6 cellular contexts compared by ENCODE assay signal in the genomic region with DNA sequence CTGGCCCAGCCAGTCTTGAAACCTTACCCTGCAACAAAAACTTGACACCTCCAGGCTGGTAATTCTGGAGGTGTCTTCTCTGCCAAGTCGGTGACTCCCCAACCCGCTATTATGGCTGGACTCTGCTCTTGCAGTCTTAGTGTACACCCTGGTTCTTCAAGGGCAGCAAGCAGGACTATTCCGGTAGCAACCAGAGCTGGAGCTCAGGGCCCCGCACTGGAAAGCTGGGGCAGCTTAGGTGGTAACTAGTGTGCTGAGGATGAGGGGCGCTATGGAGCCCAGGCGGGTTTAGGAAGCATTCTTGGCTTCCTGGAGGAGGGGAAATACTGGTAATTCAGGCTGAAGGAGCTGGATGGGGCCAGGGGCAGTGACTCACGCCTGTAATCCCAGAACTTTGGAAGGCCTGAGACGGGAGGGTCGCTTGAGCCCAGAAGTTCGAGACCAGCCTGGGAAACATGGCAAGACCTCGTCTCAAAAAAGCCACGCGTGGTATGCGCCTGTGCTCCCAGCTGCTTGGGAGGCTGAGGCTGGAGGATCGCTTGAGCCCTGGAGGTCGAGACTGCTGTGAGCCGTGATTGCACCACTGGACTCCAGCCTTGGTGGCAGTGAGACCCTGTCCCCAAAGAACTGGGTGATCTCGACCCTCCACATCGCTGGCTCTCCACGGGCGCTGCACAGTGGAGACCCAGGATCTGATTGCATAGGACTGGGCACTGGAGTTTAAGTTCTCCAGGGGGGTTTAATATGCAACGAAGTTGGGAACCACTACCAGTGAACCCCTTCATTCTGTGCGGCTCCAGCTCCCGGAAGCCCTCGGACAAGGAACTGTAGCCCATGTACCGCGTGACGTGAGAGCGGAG. TPM values are rescaled to one million over a fixed set of nuclear protein-coding genes. Genes with fewer than 3 reads are reported as not detected.
DNase-seq lines count a peak whose midpoint lies in the region; ATAC-seq and TF ChIP-seq lines count a peak whose summit lies in the region.

No MANE protein-coding gene starts in this region.

- no peak for DNase-seq in CD8-positive, alpha-beta memory T cell
- no peak for DNase-seq in T-cell
- DNase-seq in left lung: no peak
- DNase-seq in activated CD4-positive, alpha-beta T cell treated with anti-CD3 and anti-CD28 coated beads for 4 hours: no peak

- peaks cover 3 to 28% (median 9%) of the 10 kb centered on the region in 3 donors for H3K36me3 Mint-ChIP-seq in CD8-positive, alpha-beta memory T cell
- H3K36me3 Mint-ChIP-seq in T-cell: peaks cover 16% of the 10 kb centered on the region

- H3K4me1 Mint-ChIP-seq in CD8-positive, alpha-beta memory T cell: peaks cover 4 to 19% (median 5%) of the 10 kb centered on the region in 3 donors
- H3K4me1 Mint-ChIP-seq in T-cell: peaks cover 0 to 17% (median 5%) of the 10 kb centered on the region in 3 donors

- POLR2A ChIA-PET in CD8-positive, alpha-beta memory T cell (lab: Charles Lee): no interaction called here
- POLR2A ChIA-PET in T-cell (lab: Charles Lee): no interaction called here

- peaks cover 16% of the 10 kb centered on the region for H3K4me1 ChIP-seq in CD8-positive, alpha-beta memory T cell (ENCODE audit: insufficient read depth, low read length)
- H3K4me1 ChIP-seq in left lung: peaks cover 0 to 31% of the 10 kb centered on the region in 2 donors

- TF ChIP-seq CTCF in left lung (IDR thresholded peaks at IDR 0.05): no peak

- intact Hi-C loops in left lung (cut with DNase I): no loop called here

- H3K27me3 ChIP-seq in CD8-positive, alpha-beta memory T cell (ENCODE audit: insufficient read depth, low read length, poor library complexity, severe bottlenecking): peaks cover 10% of the 10 kb centered on the region
- peaks cover 0 to 12% of the 10 kb centered on the region in 2 donors for H3K27me3 ChIP-seq in left lung

- peak overlapping the region; percentile 14 to 83 (median 50) for H3K4me3 Mint-ChIP-seq in CD8-positive, alpha-beta memory T cell
- peak overlapping the region in 2 of 3 donors; percentile 39 to 61 for H3K4me3 Mint-ChIP-seq in T-cell

- peaks cover 16 to 22% of the 10 kb centered on the region in 2 donors for H3K27me3 Mint-ChIP-seq in CD8-positive, alpha-beta memory T cell
- H3K27me3 Mint-ChIP-seq in T-cell: peaks cover 15 to 28% of the 10 kb centered on the region in 2 donors

- CTCF ChIA-PET in CD8-positive, alpha-beta memory T cell (lab: Charles Lee): interaction anchor here (1.2 kb wide), 1 partner anchor 25 kb away, joined by 3 read pairs; no protein-coding TSS in a partner anchor
- CTCF ChIA-PET in T-cell (lab: Charles Lee): no interaction called here

- H3K9me3 Mint-ChIP-seq in CD8-positive, alpha-beta memory T cell: no peaks in the 10 kb centered on the region
- H3K9me3 Mint-ChIP-seq in T-cell: no peaks in the 10 kb centered on the region

- no peak overlapping the region for H3K27ac ChIP-seq in CD8-positive, alpha-beta memory T cell (ENCODE audit: low read depth, low read length)
- peak overlapping the region; percentile 2 to 34 for H3K27ac ChIP-seq in left lung

- peaks cover 12% of the 10 kb centered on the region for H3K36me3 ChIP-seq in CD8-positive, alpha-beta memory T cell (ENCODE audit: insufficient read depth, low read length)
- H3K36me3 ChIP-seq in left lung: peaks cover 0 to 25% of the 10 kb centered on the region in 2 donors

- peak in 1 of 4 experiments; percentile 29 for ATAC-seq in T-cell (replicated peaks in 1 of 4)
- peak; percentile 38 for ATAC-seq in left lung
- ATAC-seq in GM18861 (IDR thresholded peaks at IDR 0.05; ENCODE audit: unreplicated experiment): no peak
- ATAC-seq in HG03442 (IDR thresholded peaks at IDR 0.05; ENCODE audit: unreplicated experiment): no peak

- no peak overlapping the region for H3K4me3 ChIP-seq in CD8-positive, alpha-beta memory T cell (ENCODE audit: low read length)
- peak overlapping the region; percentile 48 for H3K4me3 ChIP-seq in left lung

- no peaks in the 10 kb centered on the region for H3K9me3 ChIP-seq in CD8-positive, alpha-beta memory T cell (ENCODE audit: low read length)
- H3K9me3 ChIP-seq in left lung: no peaks in the 10 kb centered on the region

- H3K27ac Mint-ChIP-seq in CD8-positive, alpha-beta memory T cell: peak overlapping the region in 2 of 8 donors; percentile 26 to 41
- H3K27ac Mint-ChIP-seq in T-cell: peak overlapping the region in 1 of 2 donors; percentile 27

RNA-seq across cellular contexts. Expression of a gene that starts 10.6 kb away (rescaled TPM):
- total RNA-seq in CD8-positive, alpha-beta memory T cell: under 1 TPM; 0.16 to 0.33 TPM
- polyA plus RNA-seq in CD8-positive, alpha-beta memory T cell: not detected
- total RNA-seq in T-cell (1 to 10 TPM in 2 of 5 donors, under 1 TPM in 3; 0.33 to 1.7 (median 0.66) TPM), left lung (1 to 10 TPM; 6.0 to 6.5 TPM)

RNA-seq across cellular contexts. Expression of a gene that starts 25.6 kb away (rescaled TPM):
- total RNA-seq in CD8-positive, alpha-beta memory T cell: 10 to 100 TPM; 75.0 to 78.7 TPM
- polyA plus RNA-seq in CD8-positive, alpha-beta memory T cell: 17.1 TPM
- total RNA-seq in T-cell (100 to 1,000 TPM in 3 of 5 donors, 10 to 100 TPM in 2; 57.1 to 118 (median 105) TPM), left lung (10 to 100 TPM; 60.0 to 71.9 TPM)

RNA-seq across cellular contexts. Expression of a gene that starts 39.3 kb away (rescaled TPM):
- total RNA-seq in CD8-positive, alpha-beta memory T cell: 10 to 100 TPM; 94.0 to 98.1 TPM
- 54.5 TPM for polyA plus RNA-seq in CD8-positive, alpha-beta memory T cell
- total RNA-seq in T-cell (10 to 100 TPM; 41.7 to 87.7 (median 85.4) TPM), left lung (10 to 100 TPM; 56.7 to 59.4 TPM)

RNA-seq across cellular contexts. Expression of a gene that starts 45.4 kb away (rescaled TPM):
- 10 to 100 TPM; 43.9 TPM for total RNA-seq in CD8-positive, alpha-beta memory T cell
- 42.8 TPM for polyA plus RNA-seq in CD8-positive, alpha-beta memory T cell
- total RNA-seq in T-cell: 10 to 100 TPM; 46.4 to 61.1 (median 56.8) TPM
- 10 to 100 TPM; 17.8 to 23.8 TPM for total RNA-seq in left lung

RNA-seq across cellular contexts. Expression of a gene that starts 58.5 kb away (rescaled TPM):
- total RNA-seq in CD8-positive, alpha-beta memory T cell: under 1 TPM; 0.24 to 0.35 TPM
- polyA plus RNA-seq in CD8-positive, alpha-beta memory T cell: 0.33 TPM
- total RNA-seq in T-cell: 1 to 10 TPM in 3 of 5 donors, under 1 TPM in 2; 0.29 to 1.6 (median 1.0) TPM
- total RNA-seq in left lung: 1 to 10 TPM in 1 of 2 donors, under 1 TPM in 1; 0.20 to 1.7 TPM
